9 cellular contexts compared by ENCODE assay signal in genomic region chr10:12588091-12588850, GRCh38.
DNase-seq lines count a peak whose midpoint lies in the region; ATAC-seq and FAIRE-seq lines count a peak whose summit lies in the region.
"Had no signal": no experiment of that assay in that cellular context is flagged by ENCODE, and none has a peak within 500 bp of the region (broad histone marks: within the 10 kb centered on the region; RNA-seq: fewer than 3 reads in every experiment).

No MANE protein-coding gene starts in this region.

- ATAC-seq in HG03039 (IDR thresholded peaks at IDR 0.05; ENCODE audit: unreplicated experiment) (no peak), GM21528 (IDR thresholded peaks at IDR 0.05; ENCODE audit: low FRiP score, unreplicated experiment) (no peak)

- FAIRE-seq in endometrium (lab: Jason Lieb, UNC), result peak; percentile 4

- peak in 4 of 6 experiments; percentile 5 to 67 (median 60) for DNase-seq in stimulated activated naive CD4-positive, alpha-beta T cell (lab: John Stamatoyannopoulos, UW)
- DNase-seq in stimulated activated naive CD4-positive, alpha-beta T cell treated with Interleukin-2 at 50 U/mL for 16 hours (lab: John Stamatoyannopoulos, UW), result no peak
- DNase-seq in NCI-H526 treated with DMSO at 0.1 percent for 48 hours (lab: John Stamatoyannopoulos, UW), result peak; percentile 44
- DNase-seq in NCI-H146 (lab: John Stamatoyannopoulos, UW), result no peak
- DNase-seq in NOMO-1 treated with dmso at 0.1 percent for 144 hours (lab: John Stamatoyannopoulos, UW; ENCODE audit: unreplicated experiment), result no peak
- DNase-seq: posterior cingulate gyrus had no signal

Comparison
In these comparisons a context has a peak if more than half of its experiments do, and no peak if none do; other contexts are left out.
1. DNase-seq: peak in stimulated activated naive CD4-positive, alpha-beta T cell (4 of 6) and NCI-H526 treated with DMSO at 0.1 percent for 48 hours (single experiment); none in stimulated activated naive CD4-positive, alpha-beta T cell treated with Interleukin-2 at 50 U/mL for 16 hours (single experiment), NCI-H146 (single experiment) and NOMO-1 treated with dmso at 0.1 percent for 144 hours (single experiment).